Comparison of ENCODE assay signal across 8 cellular contexts in the genomic region with DNA sequence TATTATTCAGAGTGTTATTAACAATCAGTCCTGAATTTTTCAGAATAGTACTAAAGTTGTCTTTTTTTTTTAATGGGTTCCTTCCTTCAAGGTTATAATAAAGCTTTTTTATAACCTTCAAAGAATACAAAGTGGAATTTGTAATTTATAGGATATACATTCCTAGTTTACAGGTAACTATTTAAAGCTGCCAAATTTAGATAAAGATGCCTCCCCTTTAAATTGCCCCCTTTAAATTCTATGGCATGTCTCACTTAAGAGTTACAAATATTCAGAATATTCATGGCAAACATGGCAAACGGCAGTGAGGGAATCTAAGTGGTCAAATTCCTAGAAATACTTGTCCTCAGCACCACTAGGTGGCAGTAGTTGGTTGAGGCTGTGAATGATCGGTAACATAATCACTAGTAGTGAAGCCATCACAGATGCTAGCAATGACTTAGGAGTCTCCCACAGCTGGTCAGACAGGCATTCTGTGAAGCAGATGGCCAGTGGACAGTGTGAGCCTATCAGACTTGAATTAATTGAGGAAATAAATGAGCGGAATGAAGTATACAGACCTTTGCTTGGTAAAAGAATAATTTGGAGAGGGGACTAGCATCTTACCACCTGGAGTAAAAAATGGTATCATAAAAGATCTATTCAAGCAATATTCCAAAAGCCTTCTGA.
DNase-seq lines count a peak whose midpoint lies in the region; ATAC-seq, FAIRE-seq and TF ChIP-seq lines count a peak whose summit lies in the region.

No MANE protein-coding gene starts in this region.

- in situ Hi-C loops in Caki2 (cut with HindIII; ENCODE audit: low pct_unique_long_range_greater_than_20kb, low sequenced_read_pairs), result no loop called here

- no peak overlapping the region for H3K27ac ChIP-seq in suprapubic skin

- ATAC-seq in esophagus mucosa, result peak; percentile 77
- ATAC-seq in naive thymus-derived CD8-positive, alpha-beta T cell, result peak; percentile 54 to 67

- no peaks in the 10 kb centered on the region for H3K27me3 ChIP-seq in suprapubic skin

- H3K9me3 ChIP-seq in suprapubic skin, result no peaks in the 10 kb centered on the region

- peaks cover 65% of the 10 kb centered on the region for H3K36me3 ChIP-seq in suprapubic skin

- peak; percentile 94 for FAIRE-seq in HTR-8/SVneo (lab: Jason Lieb, UNC)

- H3K4me3 Mint-ChIP-seq in naive thymus-derived CD8-positive, alpha-beta T cell, result no peak overlapping the region

- H3K4me1 ChIP-seq in suprapubic skin, result no peaks in the 10 kb centered on the region

- TF ChIP-seq CTCF in GM20000 (IDR thresholded peaks at IDR 0.05; ENCODE audit: extremely low read depth, missing control alignments) (peak; percentile 41), suprapubic skin (IDR thresholded peaks at IDR 0.05) (peak; percentile 62 to 73)

- TF ChIP-seq POLR2A in suprapubic skin (IDR thresholded peaks at IDR 0.05), result no peak

- no peaks in the 10 kb centered on the region for H3K36me3 Mint-ChIP-seq in naive thymus-derived CD8-positive, alpha-beta T cell

- H3K27me3 Mint-ChIP-seq in naive thymus-derived CD8-positive, alpha-beta T cell, result peaks cover 0 to 3% (median 0%) of the 10 kb centered on the region in 5 donors

- WGBS in suprapubic skin, result 28% methylated on average over 3 of the region's 3 CpGs

- no peaks in the 10 kb centered on the region for H3K9me3 Mint-ChIP-seq in naive thymus-derived CD8-positive, alpha-beta T cell

- POLR2A ChIA-PET in naive thymus-derived CD8-positive, alpha-beta T cell (lab: Charles Lee), result interaction anchor here (0.7 kb wide), 1 partner anchor 599 kb away, joined by 4 read pairs; no protein-coding TSS in a partner anchor

- no peak for TF ChIP-seq EP300 in suprapubic skin (IDR thresholded peaks at IDR 0.05)

- DNase-seq in Caki2 (ENCODE audit: low read depth) (peak; percentile 40), GM20000 (ENCODE audit: low spot score) (peak; percentile 62), HTR-8/SVneo (ENCODE audit: insufficient read length, low spot score) (peak; percentile 78), NOMO-1 (lab: John Stamatoyannopoulos, UW; ENCODE audit: unreplicated experiment in 2 of 2) (peak; percentile 53 to 68), suprapubic skin (ENCODE audit: low spot score in 2 of 2) (no peak)
- DNase-seq in activated CD8-positive, alpha-beta memory T cell treated with anti-CD3 and anti-CD28 coated beads for 4 hours (ENCODE audit: low read depth in 2 of 2), result peak; percentile 6 to 25
- peak; percentile 4 to 73 (median 46) for DNase-seq in naive thymus-derived CD8-positive, alpha-beta T cell

- peaks cover 0 to 6% (median under 1%) of the 10 kb centered on the region in 4 donors for H3K4me1 Mint-ChIP-seq in naive thymus-derived CD8-positive, alpha-beta T cell

- no peak overlapping the region for H3K4me3 ChIP-seq in suprapubic skin

- peak overlapping the region in 1 of 10 donors; percentile 66 for H3K27ac Mint-ChIP-seq in naive thymus-derived CD8-positive, alpha-beta T cell

Comparison
In these comparisons a context has a peak if more than half of its experiments do, and no peak if none do; other contexts are left out.
1. DNase-seq: peak in Caki2 (single experiment), GM20000 (single experiment), HTR-8/SVneo (single experiment), NOMO-1 (2 of 2), activated CD8-positive, alpha-beta memory T cell treated with anti-CD3 and anti-CD28 coated beads for 4 hours (2 of 2) and naive thymus-derived CD8-positive, alpha-beta T cell (10 of 10); none in suprapubic skin (0 of 2).